Comparison of ENCODE assay signal across 22 cellular contexts in the genomic region with DNA sequence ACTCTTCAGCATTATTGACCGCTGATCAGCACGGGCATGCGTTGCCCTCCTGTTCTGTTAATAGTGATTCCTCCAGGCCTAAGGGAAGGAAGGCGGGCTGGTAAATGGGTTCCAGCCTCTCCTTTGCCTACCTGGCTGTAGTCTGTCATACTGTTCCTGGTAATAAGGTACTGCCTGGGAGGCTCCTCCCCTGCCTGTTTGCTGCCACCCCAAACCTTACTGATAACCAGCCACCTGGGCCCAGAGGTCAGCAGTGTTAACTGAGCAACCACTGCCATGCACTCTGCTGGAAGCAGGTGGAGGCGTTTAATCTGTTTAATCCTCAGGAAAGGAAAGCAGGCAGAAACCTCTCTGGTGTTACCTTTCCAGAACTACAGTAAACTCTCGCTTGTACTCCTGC. TPM values are rescaled to one million over a fixed set of nuclear protein-coding genes. Genes with fewer than 3 reads are reported as not detected.
DNase-seq lines count a peak whose midpoint lies in the region; ATAC-seq, FAIRE-seq and TF ChIP-seq lines count a peak whose summit lies in the region.
"Had no signal": no experiment of that assay in that cellular context is flagged by ENCODE, and none has a peak within 500 bp of the region (broad histone marks: within the 10 kb centered on the region; RNA-seq: fewer than 3 reads in every experiment).

No MANE protein-coding gene starts in this region.

- H3K27me3 ChIP-seq in duodenal mucosa (ENCODE audit: control insufficient read depth in 1 of 2, insufficient read depth in 2 of 2, low read length in 2 of 2) (no peaks in the 10 kb centered on the region), suprapubic skin (no peaks in the 10 kb centered on the region)
- H3K27me3 ChIP-seq: tibial artery had no signal

- no peak for DNase-seq in activated CD4-positive, alpha-beta T cell treated with anti-CD3 and anti-CD28 coated beads for 36 hours
- DNase-seq in activated CD4-positive, alpha-beta T cell treated with anti-CD3 and anti-CD28 coated beads, Interleukin-2, amount 50 U/mL, for 48 hours, result no peak
- DNase-seq in mucosa of descending colon (peak in 1 of 3 donors; percentile 54), suprapubic skin (ENCODE audit: low spot score in 2 of 2) (no peak), urothelium cell line (ENCODE audit: low spot score) (no peak), LoVo (ENCODE audit: low spot score) (no peak), NCI-H1930 (lab: John Stamatoyannopoulos, UW) (no peak)
- DNase-seq: activated CD4-positive, alpha-beta T cell treated with anti-CD3 and anti-CD28 coated beads for 4 hours; anterior cingulate cortex; hippocampal formation; KG1; natural killer cell; NCI-H2081; NCI-H446; NK-92 treated with Interleukin-12 subunit alpha and Interleukin-12 subunit beta, amount 100 ng/mL, for 24 hours; RPMI8226; tibial artery had no signal

- 72% methylated on average over 6 of the region's 6 CpGs for WGBS in suprapubic skin

- H3K4me1 Mint-ChIP-seq in activated CD4-positive, alpha-beta T cell treated with anti-CD3 and anti-CD28 coated beads for 36 hours, result no peaks in the 10 kb centered on the region

- ATAC-seq in activated CD4-positive, alpha-beta T cell treated with anti-CD3 and anti-CD28 coated beads for 36 hours, result no peak
- peak; percentile 92 for ATAC-seq in mucosa of descending colon
- ATAC-seq: natural killer cell, SK-N-SH treated with all-trans-retinoic acid at 6 μM for 48 hours had no signal

- peaks cover 11 to 20% of the 10 kb centered on the region in 2 donors for H3K36me3 ChIP-seq in duodenal mucosa (ENCODE audit: control insufficient read depth in 1 of 2, insufficient read depth in 2 of 2, low read length in 2 of 2)
- no peaks in the 10 kb centered on the region for H3K36me3 ChIP-seq in mucosa of descending colon (ENCODE audit: low read depth)
- H3K36me3 ChIP-seq in suprapubic skin, result no peaks in the 10 kb centered on the region

- intact Hi-C loops in activated CD4-positive, alpha-beta T cell treated with anti-CD3 and anti-CD28 coated beads for 36 hours (cut with DNase I, micrococcal nuclease), result no loop called here
- intact Hi-C loops in mucosa of descending colon (cut with DNase I, micrococcal nuclease), result no loop called here

- H3K9me3 ChIP-seq in duodenal mucosa (ENCODE audit: control insufficient read depth in 1 of 2, low read length in 2 of 2) (no peaks in the 10 kb centered on the region), mucosa of descending colon (no peaks in the 10 kb centered on the region), suprapubic skin (no peaks in the 10 kb centered on the region)
- H3K9me3 ChIP-seq: tibial artery had no signal

- no peaks in the 10 kb centered on the region for H3K9me3 Mint-ChIP-seq in activated CD4-positive, alpha-beta T cell treated with anti-CD3 and anti-CD28 coated beads for 36 hours (ENCODE audit: low read depth)
- H3K9me3 Mint-ChIP-seq: natural killer cell had no signal

- CTCF ChIA-PET in activated CD4-positive, alpha-beta T cell treated with anti-CD3 and anti-CD28 coated beads for 36 hours (lab: Charles Lee), result no interaction called here

- peak overlapping the region; percentile 4 for H3K27ac Mint-ChIP-seq in activated CD4-positive, alpha-beta T cell treated with anti-CD3 and anti-CD28 coated beads for 36 hours

- H3K36me3 Mint-ChIP-seq in activated CD4-positive, alpha-beta T cell treated with anti-CD3 and anti-CD28 coated beads for 36 hours (ENCODE audit: low read depth), result peaks cover 38% of the 10 kb centered on the region
- H3K36me3 Mint-ChIP-seq: natural killer cell had no signal

- peaks cover 16 to 25% of the 10 kb centered on the region in 2 donors for H3K4me1 ChIP-seq in duodenal mucosa (ENCODE audit: control insufficient read depth in 1 of 2, insufficient read depth in 2 of 2, low read length in 2 of 2)
- H3K4me1 ChIP-seq in mucosa of descending colon (ENCODE audit: low read depth), result peaks cover 14% of the 10 kb centered on the region
- H3K4me1 ChIP-seq in suprapubic skin, result peaks cover 22% of the 10 kb centered on the region

- TF ChIP-seq CTCF in mucosa of descending colon (IDR thresholded peaks at IDR 0.05) (no peak), suprapubic skin (IDR thresholded peaks at IDR 0.05) (no peak)

- FAIRE-seq in urothelium cell line (lab: Jason Lieb, UNC), result no peak
- FAIRE-seq: endometrium, islet of Langerhans had no signal

- TF ChIP-seq EP300 in suprapubic skin (IDR thresholded peaks at IDR 0.05), result no peak

- H3K4me3 ChIP-seq in duodenal mucosa (ENCODE audit: low read depth in 1 of 2, low read length in 2 of 2), result peak overlapping the region in 1 of 2 donors; percentile 9
- no peak overlapping the region for H3K4me3 ChIP-seq in mucosa of descending colon
- H3K4me3 ChIP-seq in suprapubic skin, result no peak overlapping the region
- H3K4me3 ChIP-seq: tibial artery had no signal

- H3K27ac ChIP-seq in duodenal mucosa (ENCODE audit: low read depth, low read length) (peak overlapping the region; percentile 34), suprapubic skin (peak overlapping the region; percentile 42)
- H3K27ac ChIP-seq: 22Rv1, tibial artery had no signal

- TF ChIP-seq POLR2A in suprapubic skin (IDR thresholded peaks at IDR 0.05), result no peak

- no peak overlapping the region for H3K4me3 Mint-ChIP-seq in activated CD4-positive, alpha-beta T cell treated with anti-CD3 and anti-CD28 coated beads for 36 hours
- H3K4me3 Mint-ChIP-seq: natural killer cell had no signal

- H3K27me3 Mint-ChIP-seq in activated CD4-positive, alpha-beta T cell treated with anti-CD3 and anti-CD28 coated beads for 36 hours, result no peaks in the 10 kb centered on the region

- H3K9ac ChIP-seq in duodenal mucosa (ENCODE audit: low read depth in 1 of 2, low read length in 2 of 2), result peak overlapping the region; percentile 35 to 44

- POLR2A ChIA-PET in activated CD4-positive, alpha-beta T cell treated with anti-CD3 and anti-CD28 coated beads for 36 hours (lab: Charles Lee), result no interaction called here

RNA-seq across cellular contexts. Expression of gene BDH1, which starts 8.6 kb away (rescaled TPM):
- total RNA-seq in activated CD4-positive, alpha-beta T cell treated with anti-CD3 and anti-CD28 coated beads for 36 hours, result 10 to 100 TPM; 84.9 to 85.1 TPM
- 100 to 1,000 TPM in 2 of 3 donors, 10 to 100 TPM in 1; 79.3 to 246 (median 160) TPM for total RNA-seq in mucosa of descending colon
- total RNA-seq in suprapubic skin, result 10 to 100 TPM; 40.7 to 70.7 (median 43.1) TPM
